ENCODE assay signal across 27 cellular contexts in the genomic region with DNA sequence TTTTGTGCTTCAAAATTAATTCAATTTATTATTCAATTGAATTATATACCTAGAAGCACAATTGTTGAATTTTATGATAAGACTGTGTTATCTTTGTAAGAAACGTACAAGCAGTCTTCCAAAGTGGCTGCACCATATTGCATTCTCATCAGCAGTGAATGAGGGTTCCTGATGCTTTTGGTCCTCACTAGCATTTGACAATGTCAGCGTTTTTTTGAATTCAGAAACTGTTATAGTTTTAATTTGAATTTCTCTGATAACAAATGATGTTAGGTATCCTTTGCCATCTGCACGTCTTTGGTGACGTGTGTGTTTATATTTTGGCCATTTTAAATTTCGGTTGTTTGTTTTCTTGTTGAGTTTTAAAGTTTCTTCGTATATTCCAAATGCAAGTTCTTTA.
"Had no signal": no experiment of that assay in that cellular context is flagged by ENCODE, and none has a peak within 500 bp of the region (broad histone marks: within the 10 kb centered on the region; RNA-seq: fewer than 3 reads in every experiment).

No MANE protein-coding gene starts in this region.

- H3K36me3 ChIP-seq: stomach, suprapubic skin, thoracic aorta, thyroid gland, tibial artery, tibial nerve, transverse colon, upper lobe of left lung, upper lobe of right lung, uterus, vagina had no signal

- H3K9me3 ChIP-seq: suprapubic skin, testis, thoracic aorta, thyroid gland, tibial artery, transverse colon, upper lobe of right lung, uterus, vagina had no signal

- DNase-seq: stimulated activated CD4-positive, alpha-beta T cell treated with anti-CD3 and anti-CD28 coated beads, Interleukin-2, amount 100 ng/mL, for 48 hours; stimulated activated CD4-positive, alpha-beta T cell treated with anti-CD3 and anti-CD28 coated beads, Interleukin-4, amount 100 ng/mL, for 1 hour; stimulated activated CD4-positive, alpha-beta T cell treated with anti-CD3 and anti-CD28 coated beads, Interleukin-4, amount 100 ng/mL, for 24 hours; stimulated activated CD4-positive, alpha-beta T cell treated with anti-CD3 and anti-CD28 coated beads, Interleukin-4, amount 100 ng/mL, for 4 hours; stimulated activated CD8-positive, alpha-beta memory T cell treated with anti-CD3 and anti-CD28 coated beads, Interleukin-4, amount 100 ng/mL, for 48 hours; stimulated activated naive B cell treated with anti-CD40 and anti-IgM and Interleukin-4, amounts not matched to agents 10 μg/mL and 1 μg/mL and 100 μg/mL, for 72 hours; stimulated activated naive CD4-positive, alpha-beta T cell; stimulated activated naive CD4-positive, alpha-beta T cell treated with Interleukin-2 at 50 U/mL for 16 hours; stimulated activated naive CD8-positive, alpha-beta T cell treated with anti-CD3 and anti-CD28 coated beads, Interleukin-15, amount 100 ng/mL, for 72 hours; stimulated activated naive CD8-positive, alpha-beta T cell treated with anti-CD3 and anti-CD28 coated beads, Interleukin-15, Interleukin-2, amounts not matched to agents 100 U/mL and 50 U/mL, for 24 hours; stomach; substantia nigra; testis; thyroid gland; tibial artery; transverse colon; trophoblast cell; upper lobe of left lung; upper lobe of right lung; uterus had no signal

- H3K27ac ChIP-seq: stomach, suprapubic skin, testis, thoracic aorta, thyroid gland, tibial artery, tibial nerve, transverse colon, upper lobe of left lung, upper lobe of right lung, uterus, vagina had no signal

- FAIRE-seq: urothelium cell line had no signal

- H3K4me1 ChIP-seq: stomach, suprapubic skin, testis, thyroid gland, tibial artery, tibial nerve, transverse colon, upper lobe of left lung, upper lobe of right lung, uterus, vagina had no signal

- H3K27me3 ChIP-seq: stomach, suprapubic skin, testis, thyroid gland, tibial artery, tibial nerve, transverse colon, upper lobe of left lung, upper lobe of right lung, uterus, vagina had no signal

- H3K4me3 ChIP-seq: stomach, suprapubic skin, testis, thoracic aorta, thyroid gland, tibial artery, tibial nerve, transverse colon, upper lobe of left lung, upper lobe of right lung, uterus, vagina had no signal

- ATAC-seq: stimulated activated effector memory CD8-positive, alpha-beta T cell treated with anti-CD3 and anti-CD28 coated beads, Interleukin-12 subunit alpha, Interleukin-12 subunit beta, amount 100 ng/mL, for 72 hours; stimulated activated memory B cell treated with anti-CD40 and anti-IgM and Interleukin-4, amounts not matched to agents 10 μg/mL and 1 μg/mL and 100 μg/mL, for 72 hours; stimulated activated naive B cell treated with anti-CD40 and anti-IgM and Interleukin-4, amounts not matched to agents 10 μg/mL and 1 μg/mL and 100 μg/mL, for 72 hours; stimulated activated naive CD8-positive, alpha-beta T cell treated with anti-CD3 and anti-CD28 coated beads, Interleukin-15, amount 100 ng/mL, for 72 hours; stimulated activated naive CD8-positive, alpha-beta T cell treated with anti-CD3 and anti-CD28 coated beads, Interleukin-15, Interleukin-2, amounts not matched to agents 100 U/mL and 50 U/mL, for 24 hours; upper lobe of right lung had no signal
